ENCODE assay signal across 15 cellular contexts in the genomic region with DNA sequence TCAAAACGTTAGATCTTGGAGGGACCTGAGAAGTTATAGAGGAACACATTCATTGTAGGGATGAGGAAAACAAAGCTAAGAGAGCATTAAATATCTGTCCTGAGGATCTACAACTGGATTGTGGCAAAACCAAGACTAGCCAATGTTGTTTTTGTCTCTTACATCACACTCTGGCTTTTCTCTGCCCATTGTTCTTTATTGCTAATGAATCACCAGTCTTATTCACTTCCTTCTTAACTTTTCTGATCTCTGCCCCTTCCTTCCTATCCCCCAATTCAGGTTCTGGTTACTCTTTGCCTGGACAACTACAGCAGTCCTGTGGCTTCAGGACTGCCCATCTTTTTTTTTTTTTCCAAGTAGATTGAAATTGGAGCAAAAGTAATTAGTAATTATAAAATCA. TPM values are rescaled to one million over a fixed set of nuclear protein-coding genes. Genes with fewer than 3 reads are reported as not detected.
A peak's percentile ranks its signal among the peaks of the same experiment; 100 is the strongest.
DNase-seq lines count a peak whose midpoint lies in the region; ATAC-seq, FAIRE-seq and TF ChIP-seq lines count a peak whose summit lies in the region.
"Had no signal": no experiment of that assay in that cellular context is flagged by ENCODE, and none has a peak within 500 bp of the region (broad histone marks: within the 10 kb centered on the region; RNA-seq: fewer than 3 reads in every experiment).

No MANE protein-coding gene starts in this region.

- peaks cover 12% of the 10 kb centered on the region for H3K36me3 Mint-ChIP-seq in natural killer cell treated with Interleukin-12 subunit alpha and Interleukin-12 subunit beta and Interleukin-15 and Interleukin-18, amount 100 ng/mL, for 72 hours
- H3K36me3 Mint-ChIP-seq in natural killer cell, result no peaks in the 10 kb centered on the region
- H3K36me3 Mint-ChIP-seq: type B pancreatic cell had no signal

- no peak for DNase-seq in natural killer cell treated with Interleukin-12 subunit alpha and Interleukin-12 subunit beta and Interleukin-15 and Interleukin-18, amount 100 ng/mL, for 72 hours (ENCODE audit: low spot score)
- DNase-seq in natural killer cell (no peak), RKO (ENCODE audit: low spot score) (peak; percentile 52), urothelium cell line (ENCODE audit: low spot score) (peak; percentile 28), small intestine (no peak)
- DNase-seq in activated CD4-positive, alpha-beta T cell treated with anti-CD3 and anti-CD28 coated beads, Interleukin-2, amount 50 U/mL, for 1 hour, result no peak
- DNase-seq: activated CD4-positive, alpha-beta T cell treated with anti-CD3 and anti-CD28 coated beads, Interleukin-2, amount 10 ng/mL, durations not matched to agents 24 days and 14 days; erythroblast; left colon; NCI-H1694 treated with DMSO at 0.1 percent for 48 hours; RPMI8226 had no signal

- intact Hi-C loops in natural killer cell (cut with micrococcal nuclease), result loop anchor here (10.0 kb wide), 2 partner anchors 185 to 275 kb away; no protein-coding TSS in a partner anchor

- H3K4me1 Mint-ChIP-seq in natural killer cell treated with Interleukin-12 subunit alpha and Interleukin-12 subunit beta and Interleukin-15 and Interleukin-18, amount 100 ng/mL, for 72 hours (ENCODE audit: low read depth in 2 of 2), result peaks cover 21 to 48% of the 10 kb centered on the region in 2 donors
- H3K4me1 Mint-ChIP-seq in natural killer cell, result peaks cover 2 to 7% of the 10 kb centered on the region in 2 donors
- H3K4me1 Mint-ChIP-seq: activated CD4-positive, alpha-beta T cell treated with anti-CD3 and anti-CD28 coated beads, Interleukin-2, amount 10 ng/mL, durations not matched to agents 24 days and 14 days had no signal

- peak overlapping the region; percentile 82 for H3K4me3 Mint-ChIP-seq in natural killer cell treated with Interleukin-12 subunit alpha and Interleukin-12 subunit beta and Interleukin-15 and Interleukin-18, amount 100 ng/mL, for 72 hours
- no peak overlapping the region for H3K4me3 Mint-ChIP-seq in natural killer cell
- H3K4me3 Mint-ChIP-seq: activated CD4-positive, alpha-beta T cell treated with anti-CD3 and anti-CD28 coated beads, Interleukin-2, amount 10 ng/mL, durations not matched to agents 24 days and 14 days; type B pancreatic cell had no signal

- H3K27me3 Mint-ChIP-seq in natural killer cell treated with Interleukin-12 subunit alpha and Interleukin-12 subunit beta and Interleukin-15 and Interleukin-18, amount 100 ng/mL, for 72 hours, result peaks cover 0 to 3% of the 10 kb centered on the region in 2 donors
- H3K27me3 Mint-ChIP-seq in natural killer cell (ENCODE audit: low read depth in 2 of 2), result peaks cover 0 to 3% of the 10 kb centered on the region in 2 donors

- H3K4me3 ChIP-seq in small intestine (ENCODE audit: low read depth in 1 of 2, low read length in 2 of 2), result no peak overlapping the region

- no peak for FAIRE-seq in urothelium cell line (lab: Jason Lieb, UNC)
- no peak for FAIRE-seq in small intestine (lab: Jason Lieb, UNC)

- H3K27ac Mint-ChIP-seq in natural killer cell treated with Interleukin-12 subunit alpha and Interleukin-12 subunit beta and Interleukin-15 and Interleukin-18, amount 100 ng/mL, for 72 hours, result peak overlapping the region; percentile 83 to 96
- H3K27ac Mint-ChIP-seq in natural killer cell, result no peak overlapping the region
- H3K27ac Mint-ChIP-seq: activated CD4-positive, alpha-beta T cell treated with anti-CD3 and anti-CD28 coated beads, Interleukin-2, amount 10 ng/mL, durations not matched to agents 24 days and 14 days; B cell; type B pancreatic cell had no signal

- no peaks in the 10 kb centered on the region for H3K4me1 ChIP-seq in small intestine (ENCODE audit: control insufficient read depth in 2 of 2, insufficient read depth in 1 of 2, low read depth in 1 of 2, low read length in 1 of 2)

- H3K36me3 ChIP-seq in small intestine (ENCODE audit: control insufficient read depth in 2 of 2, insufficient read depth in 2 of 2, low read length in 2 of 2), result no peaks in the 10 kb centered on the region

- TF ChIP-seq CTCF in natural killer cell (IDR thresholded peaks at IDR 0.05), result no peak

- H3K9me3 ChIP-seq in small intestine (ENCODE audit: control insufficient read depth, low read depth), result no peaks in the 10 kb centered on the region

- H3K27ac ChIP-seq in small intestine (ENCODE audit: low read depth in 1 of 2, low read length in 1 of 2), result no peak overlapping the region

- peaks cover 2% of the 10 kb centered on the region for H3K9me3 Mint-ChIP-seq in natural killer cell treated with Interleukin-12 subunit alpha and Interleukin-12 subunit beta and Interleukin-15 and Interleukin-18, amount 100 ng/mL, for 72 hours
- no peaks in the 10 kb centered on the region for H3K9me3 Mint-ChIP-seq in natural killer cell

- H3K27me3 ChIP-seq in small intestine (ENCODE audit: control insufficient read depth in 2 of 2, insufficient read depth in 2 of 2, low read length in 2 of 2), result no peaks in the 10 kb centered on the region

- ATAC-seq in natural killer cell treated with Interleukin-12 subunit alpha and Interleukin-12 subunit beta and Interleukin-15 and Interleukin-18, amount 100 ng/mL, for 72 hours, result peak in 1 of 2 donors; percentile 21
- ATAC-seq in natural killer cell (no peak), esophagus mucosa (peak; percentile 78), HG03520 (IDR thresholded peaks at IDR 0.05; ENCODE audit: unreplicated experiment) (no peak)
- ATAC-seq: left colon had no signal

- 63 to 96% (median 81%) methylated on average over 1 of the region's 1 CpG for WGBS in small intestine, 3 donors

RNA-seq across cellular contexts. Expression of gene PREP, which starts 57.0 kb away (rescaled TPM):
- total RNA-seq in natural killer cell treated with Interleukin-12 subunit alpha and Interleukin-12 subunit beta and Interleukin-15 and Interleukin-18, amount 100 ng/mL, for 72 hours, result 10 to 100 TPM; 48.1 to 61.0 TPM
- total RNA-seq in natural killer cell, result 10 to 100 TPM; 30.0 to 42.9 (median 37.1) TPM
- 21.8 TPM for total RNA-seq in esophagus mucosa
- polyA plus RNA-seq in small intestine, result 10 to 100 TPM; 26.5 to 48.8 (median 36.2) TPM

Comparison
In these comparisons a context has a peak if more than half of its experiments do, and no peak if none do; other contexts are left out.
1. H3K27ac Mint-ChIP-seq: peak in natural killer cell treated with Interleukin-12 subunit alpha and Interleukin-12 subunit beta and Interleukin-15 and Interleukin-18, amount 100 ng/mL, for 72 hours (2 of 2); none in natural killer cell (0 of 2).
2. DNase-seq: peak in RKO (single experiment) and urothelium cell line (single experiment); none in natural killer cell treated with Interleukin-12 subunit alpha and Interleukin-12 subunit beta and Interleukin-15 and Interleukin-18, amount 100 ng/mL, for 72 hours (single experiment), natural killer cell (single experiment), small intestine (single experiment) and activated CD4-positive, alpha-beta T cell treated with anti-CD3 and anti-CD28 coated beads, Interleukin-2, amount 50 U/mL, for 1 hour (single experiment).